In the genomic region with DNA sequence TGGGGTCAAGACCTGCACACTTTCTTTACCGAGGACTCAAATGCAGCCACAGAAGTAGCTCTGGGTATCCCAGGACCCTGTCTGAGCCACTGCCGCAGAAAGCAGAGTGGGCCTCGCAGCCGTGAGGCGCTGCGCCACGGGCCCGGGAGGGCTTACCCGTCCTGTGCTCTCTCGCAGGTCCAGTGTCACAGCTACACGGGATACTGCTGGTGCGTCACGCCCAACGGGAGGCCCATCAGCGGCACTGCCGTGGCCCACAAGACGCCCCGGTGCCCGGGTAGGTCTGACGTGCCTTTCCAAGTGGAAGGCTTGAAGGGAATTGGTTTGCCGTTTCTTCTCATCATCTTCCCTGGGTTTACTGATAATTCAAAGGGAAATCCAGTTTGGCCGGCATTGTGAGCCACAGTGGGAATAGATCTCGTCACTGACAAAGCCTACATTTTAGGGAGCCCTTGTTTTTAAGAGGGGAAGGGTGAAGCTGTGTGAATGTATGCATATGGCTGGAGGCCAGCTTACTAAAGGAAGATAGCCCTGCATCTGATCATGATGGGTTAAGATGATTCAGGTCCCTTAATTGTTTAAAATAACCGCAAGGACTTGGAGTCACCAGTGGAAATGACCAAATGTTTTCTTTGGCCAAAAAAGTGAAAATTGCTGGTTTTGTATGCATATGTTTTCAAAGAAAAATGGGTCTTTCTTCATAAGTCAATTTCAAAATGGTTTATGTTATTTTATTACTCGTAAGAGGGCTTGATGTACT, we compare ENCODE assay signal across 15 cellular contexts.
A peak's percentile ranks its signal among the peaks of the same experiment; 100 is the strongest.
DNase-seq lines count a peak whose midpoint lies in the region; ATAC-seq, FAIRE-seq and TF ChIP-seq lines count a peak whose summit lies in the region.
"Had no signal": no experiment of that assay in that cellular context is flagged by ENCODE, and none has a peak within 500 bp of the region (broad histone marks: within the 10 kb centered on the region; RNA-seq: fewer than 3 reads in every experiment).

No MANE protein-coding gene starts in this region.

- WGBS in heart left ventricle, 4 donors, result 78 to 88% (median 82%) methylated on average over 24 to 25 of the region's 25 CpGs

- H2AFZ ChIP-seq in ACC112 (ENCODE audit: low read length, unreplicated experiment), result no peak overlapping the region

- no peaks in the 10 kb centered on the region for H3K79me2 ChIP-seq in ACC112 (ENCODE audit: control insufficient read depth, insufficient read depth, low read length, unreplicated experiment)

- peaks cover 23% of the 10 kb centered on the region for H3K4me1 ChIP-seq in ACC112 (ENCODE audit: control insufficient read depth, insufficient read depth, low read length, unreplicated experiment)
- peaks cover 0 to 42% (median 16%) of the 10 kb centered on the region in 12 donors for H3K4me1 ChIP-seq in heart left ventricle
- no peaks in the 10 kb centered on the region for H3K4me1 ChIP-seq in gastrocnemius medialis

- intact Hi-C loops in heart left ventricle (cut with DNase I), result loop anchor here in 1 of 10 donors (10.0 kb wide), 1 partner anchor 153 kb away; no protein-coding TSS in a partner anchor
- intact Hi-C loops in gastrocnemius medialis (cut with DNase I; ENCODE audit: low total_unique reads), result no loop called here

- H3K36me3 ChIP-seq in ACC112 (ENCODE audit: insufficient read depth, low read length) (no peaks in the 10 kb centered on the region), brain microvascular endothelial cell (replicated peaks) (no peaks in the 10 kb centered on the region), heart left ventricle (no peaks in the 10 kb centered on the region), gastrocnemius medialis (no peaks in the 10 kb centered on the region)

- peak overlapping the region; percentile 92 for H3K27ac ChIP-seq in ACC112 (ENCODE audit: low read depth, low read length)
- H3K27ac ChIP-seq in brain microvascular endothelial cell, result no peak overlapping the region
- peak overlapping the region; percentile 16 to 72 (median 60) for H3K27ac ChIP-seq in heart left ventricle
- H3K27ac ChIP-seq in gastrocnemius medialis, result peak overlapping the region in 3 of 4 donors; percentile 25 to 44 (median 28)
- H3K27ac ChIP-seq: SK-N-MC had no signal

- TF ChIP-seq CTCF in brain microvascular endothelial cell (IDR thresholded peaks at IDR 0.05; ENCODE audit: low read depth, low read length, missing control alignments), result no peak
- TF ChIP-seq CTCF in heart left ventricle (IDR thresholded peaks at IDR 0.05), result no peak
- no peak for TF ChIP-seq CTCF in gastrocnemius medialis (IDR thresholded peaks at IDR 0.05 in 4 of 5, conservative IDR thresholded peaks at IDR 0.05 in 1 of 5)
- TF ChIP-seq CTCF in GM10266 (IDR thresholded peaks at IDR 0.05; ENCODE audit: control insufficient read depth, insufficient read depth, low read depth, missing control alignments), result no peak

- no peaks in the 10 kb centered on the region for H3K27me3 ChIP-seq in ACC112 (ENCODE audit: insufficient read depth, low read length)
- H3K27me3 ChIP-seq in brain microvascular endothelial cell (replicated peaks), result no peaks in the 10 kb centered on the region
- peaks cover 0 to 5% (median 0%) of the 10 kb centered on the region in 9 donors for H3K27me3 ChIP-seq in heart left ventricle
- peaks cover 0 to 8% (median 0%) of the 10 kb centered on the region in 3 donors for H3K27me3 ChIP-seq in gastrocnemius medialis

- H3K9me3 ChIP-seq in heart left ventricle (no peaks in the 10 kb centered on the region), gastrocnemius medialis (no peaks in the 10 kb centered on the region)

- FAIRE-seq in GM12892 (lab: Jason Lieb, UNC), result no peak

- peak overlapping the region; percentile 9; the same call in 1 of the 2 replicates for H3K4me3 ChIP-seq in ACC112 (ENCODE audit: low read depth, low read length)
- H3K4me3 ChIP-seq in brain microvascular endothelial cell (ENCODE audit: low read depth, low read length), result no peak overlapping the region
- no peak overlapping the region for H3K4me3 ChIP-seq in heart left ventricle
- no peak overlapping the region for H3K4me3 ChIP-seq in gastrocnemius medialis
- H3K4me3 ChIP-seq: SK-N-MC had no signal

- in situ Hi-C loops in brain microvascular endothelial cell (cut with HindIII; ENCODE audit: low pct_ligation_motif_present, low sequenced_read_pairs), result no loop called here
- in situ Hi-C loops in gastrocnemius medialis (cut with MboI; ENCODE audit: low sequenced_read_pairs in 4 of 4), result no loop called here
- in situ Hi-C loops in ACHN (cut with HindIII; ENCODE audit: low pct_ligation_motif_present, low pct_unique_long_range_greater_than_20kb, low sequenced_read_pairs), result no loop called here

- TF ChIP-seq POLR2A in heart left ventricle (IDR thresholded peaks at IDR 0.05) (no peak), gastrocnemius medialis (IDR thresholded peaks at IDR 0.05) (no peak), GM12892 (IDR thresholded peaks at IDR 0.05; ENCODE audit: low read depth, low read length) (no peak)

- ATAC-seq in heart left ventricle, result peak in 1 of 4 donors; percentile 4
- ATAC-seq in gastrocnemius medialis, result no peak
- ATAC-seq: natural killer cell treated with Interleukin-12 subunit alpha and Interleukin-12 subunit beta and Interleukin-15 and Interleukin-18, amount 100 ng/mL, for 72 hours had no signal

- DNase-seq in brain microvascular endothelial cell (peak; percentile 9), heart left ventricle (no peak), gastrocnemius medialis (no peak), GM10266 (ENCODE audit: extremely low spot score) (no peak), ACHN (no peak), GM12892 (ENCODE audit: insufficient read length) (no peak)
- no peak for DNase-seq in activated naive CD4-positive, alpha-beta T cell treated with Interleukin-2 at 50 U/mL for 16 hours
- DNase-seq: activated CD8-positive, alpha-beta memory T cell treated with anti-CD3 and anti-CD28 coated beads, Interleukin-2, amount 50 U/mL, for 4 hours; activated gamma-delta T cell treated with Interleukin-2 at 50 U/mL for 16 hours; DMS79; NCI-H524; OCI-M1 had no signal
